In the genomic region with DNA sequence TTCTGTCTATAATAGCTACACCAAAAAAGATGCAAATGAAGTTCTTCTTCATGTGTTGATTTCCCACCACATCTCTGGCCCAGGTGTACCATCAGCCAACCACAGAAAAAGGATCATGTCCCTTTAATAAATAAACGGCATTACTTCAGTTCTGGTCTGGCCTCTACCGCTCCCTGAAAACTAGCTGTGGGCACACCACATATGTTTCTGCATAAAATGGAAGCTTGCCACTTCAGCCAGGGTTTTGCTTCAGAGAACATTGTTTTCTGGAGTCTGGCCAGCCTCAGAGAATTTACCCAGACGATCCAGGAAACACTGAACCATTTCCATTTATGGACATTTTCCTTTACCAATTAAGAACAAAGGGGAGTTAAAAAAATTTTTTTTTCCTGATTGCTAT, we compare ENCODE assay signal across 8 cellular contexts. TPM values are rescaled to one million over a fixed set of nuclear protein-coding genes. Genes with fewer than 3 reads are reported as not detected.
DNase-seq lines count a peak whose midpoint lies in the region; TF ChIP-seq lines count a peak whose summit lies in the region.

No MANE protein-coding gene starts in this region.

- H3K4me3 ChIP-seq in choroid plexus epithelial cell (ENCODE audit: low read depth, low read length) (no peak overlapping the region), H7 (ENCODE audit: insufficient read depth, low read depth, low read length) (no peak overlapping the region)

- peak; percentile 83 for DNase-seq in DMS153 (lab: John Stamatoyannopoulos, UW)
- peak; percentile 56 for DNase-seq in NCI-H1092 treated with DMSO at 0.1 percent for 48 hours (lab: John Stamatoyannopoulos, UW)
- peak; percentile 91 for DNase-seq in choroid plexus epithelial cell (ENCODE audit: low read depth)
- DNase-seq in myocyte (ENCODE audit: low read depth), result peak; percentile 91
- DNase-seq in amygdala (lab: John Stamatoyannopoulos, UW), result no peak
- DNase-seq in H7, result no peak
- DNase-seq in NAMALWA (ENCODE audit: low spot score), result no peak
- DNase-seq in SKM-1 treated with dmso at 0.1 percent for 144 hours (lab: John Stamatoyannopoulos, UW; ENCODE audit: unreplicated experiment), result no peak

- no peak for TF ChIP-seq CTCF in choroid plexus epithelial cell (conservative IDR thresholded peaks at IDR 0.05; ENCODE audit: low read depth, low read length)

- no peaks in the 10 kb centered on the region for H3K36me3 ChIP-seq in H7 (replicated peaks; ENCODE audit: control insufficient read depth, insufficient read depth, low read length)

- H3K27me3 ChIP-seq in H7 (ENCODE audit: control insufficient read depth, insufficient read depth, low read length), result no peaks in the 10 kb centered on the region

RNA-seq across cellular contexts. Expression of a gene that starts 5.9 kb away (rescaled TPM):
- 1.7 and 2.3 TPM in 2 replicates for total RNA-seq in myocyte
- 1.3 TPM for polyA plus RNA-seq in myocyte (2012)
- 2.0 and 3.0 TPM in 2 replicates for total RNA-seq in H7 (2014; rRNA removed; shearing (Covaris generic))

Comparison
In these comparisons a context has a peak if more than half of its experiments do, and no peak if none do; other contexts are left out.
1. DNase-seq: peak in DMS153 (single experiment), NCI-H1092 treated with DMSO at 0.1 percent for 48 hours (single experiment), choroid plexus epithelial cell (single experiment) and myocyte (single experiment); none in amygdala (0 of 56), H7 (single experiment), NAMALWA (single experiment) and SKM-1 treated with dmso at 0.1 percent for 144 hours (single experiment).